ENCODE assay signal across 1 cellular context in genomic region chr19:37932985-37933953, GRCh38.
TF ChIP-seq lines count a peak whose summit lies in the region.

No MANE protein-coding gene starts in this region.

TF ChIP-seq in H1, 55 proteins besides CTCF, POLR2A, EP300 and RAD21:
- peak; percentile 80; the same call in 1 of the 2 replicates for TF ChIP-seq TCF12 (IDR thresholded peaks at IDR 0.05; ENCODE audit: low read depth, low read length)
- TF ChIP-seq BACH1 (IDR thresholded peaks at IDR 0.05; ENCODE audit: low read length): no peak
- peak; percentile 49; the same call in 1 of the 2 replicates for TF ChIP-seq KDM1A (IDR thresholded peaks at IDR 0.05; ENCODE audit: borderline replicate concordance, low read length)
- no peak for TF ChIP-seq TBP (IDR thresholded peaks at IDR 0.05; ENCODE audit: low read depth, low read length)
- TF ChIP-seq RXRA (IDR thresholded peaks at IDR 0.05; ENCODE audit: insufficient read depth, low read depth, low read length): 0 out of 2 replicates have a peak, but pooled peaks have one; percentile 10
- no peak for TF ChIP-seq ASH2L (IDR thresholded peaks at IDR 0.05; ENCODE audit: low read length)
